ENCODE assay signal across 8 cellular contexts in the genomic region with DNA sequence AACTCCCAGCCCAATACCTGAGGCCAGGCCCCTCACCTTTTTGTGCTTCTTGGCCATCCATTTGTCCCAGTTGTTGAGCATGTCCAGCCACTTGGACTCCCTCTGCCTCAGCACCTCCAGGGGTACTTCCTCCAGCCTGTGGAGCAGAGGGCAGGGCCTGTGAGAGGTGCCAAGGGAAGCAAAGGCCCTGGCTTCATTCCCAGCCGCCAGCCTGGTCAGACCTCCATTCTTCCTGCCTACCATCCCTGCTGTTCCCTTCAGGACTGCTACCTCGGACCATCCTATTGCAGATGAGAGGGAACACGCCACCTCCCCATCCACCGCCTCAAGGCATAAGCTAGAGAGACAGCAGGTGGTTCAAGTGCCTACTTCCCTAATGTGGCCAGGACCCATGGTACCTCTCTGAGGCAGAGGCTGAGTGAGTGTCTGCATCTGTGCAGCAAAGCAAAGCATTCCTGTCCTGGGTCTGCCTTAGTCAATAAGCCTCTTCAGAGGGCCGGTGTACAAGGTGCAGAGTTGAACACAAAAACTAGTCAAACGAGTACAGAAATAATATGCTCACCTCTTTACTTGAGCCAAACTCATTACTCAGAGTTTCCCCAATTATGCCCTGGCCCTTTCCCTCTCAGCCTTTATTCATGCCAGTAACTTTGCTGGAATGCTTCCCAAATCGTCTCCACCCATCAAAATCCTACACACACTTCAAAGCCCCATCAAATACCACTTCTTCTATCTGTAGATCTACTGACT. TPM values are rescaled to one million over a fixed set of nuclear protein-coding genes. Genes with fewer than 3 reads are reported as not detected.
DNase-seq lines count a peak whose midpoint lies in the region; ATAC-seq, FAIRE-seq and TF ChIP-seq lines count a peak whose summit lies in the region.
"Had no signal": no experiment of that assay in that cellular context is flagged by ENCODE, and none has a peak within 500 bp of the region (broad histone marks: within the 10 kb centered on the region; RNA-seq: fewer than 3 reads in every experiment).

No MANE protein-coding gene starts in this region.

- no peaks in the 10 kb centered on the region for H3K27me3 Mint-ChIP-seq in stimulated activated naive B cell treated with anti-CD40 and anti-IgM and Interleukin-4, amounts not matched to agents 10 μg/mL and 1 μg/mL and 100 μg/mL, for 72 hours

- H3K36me3 Mint-ChIP-seq in stimulated activated naive B cell treated with anti-CD40 and anti-IgM and Interleukin-4, amounts not matched to agents 10 μg/mL and 1 μg/mL and 100 μg/mL, for 72 hours, result peaks cover 18 to 42% of the 10 kb centered on the region in 2 donors

- peak; percentile 70 to 78 for ATAC-seq in stimulated activated naive B cell treated with anti-CD40 and anti-IgM and Interleukin-4, amounts not matched to agents 10 μg/mL and 1 μg/mL and 100 μg/mL, for 72 hours (replicated peaks)
- ATAC-seq in GM19463 (IDR thresholded peaks at IDR 0.05; ENCODE audit: unreplicated experiment) (no peak), HG03520 (IDR thresholded peaks at IDR 0.05; ENCODE audit: unreplicated experiment) (no peak)

- TF ChIP-seq CTCF in fibroblast of the aortic adventitia (IDR thresholded peaks at IDR 0.05; ENCODE audit: insufficient read depth, low read length), result no peak

- peak overlapping the region; percentile 95 for H3K27ac Mint-ChIP-seq in stimulated activated naive B cell treated with anti-CD40 and anti-IgM and Interleukin-4, amounts not matched to agents 10 μg/mL and 1 μg/mL and 100 μg/mL, for 72 hours

- H3K4me3 Mint-ChIP-seq in stimulated activated naive B cell treated with anti-CD40 and anti-IgM and Interleukin-4, amounts not matched to agents 10 μg/mL and 1 μg/mL and 100 μg/mL, for 72 hours, result peak overlapping the region; percentile 58 to 75

- H3K4me1 Mint-ChIP-seq in stimulated activated naive B cell treated with anti-CD40 and anti-IgM and Interleukin-4, amounts not matched to agents 10 μg/mL and 1 μg/mL and 100 μg/mL, for 72 hours, result peaks cover 78 to 93% of the 10 kb centered on the region in 2 donors

- DNase-seq in GM19239 (ENCODE audit: insufficient read length, low spot score), result no peak
- peak; percentile 14 for DNase-seq in SW480 (ENCODE audit: low spot score)
- peak; percentile 72 for DNase-seq in fibroblast of the aortic adventitia (ENCODE audit: low read depth)
- no peak for DNase-seq in stimulated activated naive B cell treated with anti-CD40 and anti-IgM and Interleukin-4, amounts not matched to agents 10 μg/mL and 1 μg/mL and 100 μg/mL, for 72 hours
- no peak for DNase-seq in ureter (ENCODE audit: low spot score)

- H3K4me3 ChIP-seq in fibroblast of the aortic adventitia (ENCODE audit: low read depth, low read length), result no peak overlapping the region

- no peaks in the 10 kb centered on the region for H3K9me3 Mint-ChIP-seq in stimulated activated naive B cell treated with anti-CD40 and anti-IgM and Interleukin-4, amounts not matched to agents 10 μg/mL and 1 μg/mL and 100 μg/mL, for 72 hours

- FAIRE-seq in GM19239 (lab: Jason Lieb, UNC), result peak; percentile 35

RNA-seq across cellular contexts. Expression of a gene that starts 15.4 kb away (rescaled TPM):
- total RNA-seq in fibroblast of the aortic adventitia (ENCODE audit: low replicate concordance), result 0.16 and 4.9 TPM in 2 replicates
- total RNA-seq in ureter, result 17.5 TPM

RNA-seq across cellular contexts. Expression of a gene that starts 22.1 kb away (rescaled TPM):
- total RNA-seq in fibroblast of the aortic adventitia (ENCODE audit: low replicate concordance) (12.9 and 24.1 TPM in 2 replicates), ureter (40.0 TPM)

RNA-seq across cellular contexts. Expression of a gene that starts 38.0 kb away (rescaled TPM):
- not detected in 2 replicates for total RNA-seq in fibroblast of the aortic adventitia (ENCODE audit: low replicate concordance)
- total RNA-seq in ureter, result 0.36 TPM
- total RNA-seq: lung microvascular endothelial cell had no signal

RNA-seq across cellular contexts. Expression of a gene that starts 52.0 kb away (rescaled TPM):
- total RNA-seq in fibroblast of the aortic adventitia (ENCODE audit: low replicate concordance) (40.8 and 43.7 TPM in 2 replicates), ureter (193 TPM)

RNA-seq across cellular contexts. Expression of a gene that starts 52.1 kb away (rescaled TPM):
- 1.2 and 2.6 TPM in 2 replicates for total RNA-seq in fibroblast of the aortic adventitia (ENCODE audit: low replicate concordance)
- 3.3 TPM for total RNA-seq in ureter

Comparison
In these comparisons a context has a peak if more than half of its experiments do, and no peak if none do; other contexts are left out.
1. DNase-seq: peak in SW480 (single experiment) and fibroblast of the aortic adventitia (single experiment); none in GM19239 (single experiment), stimulated activated naive B cell treated with anti-CD40 and anti-IgM and Interleukin-4, amounts not matched to agents 10 μg/mL and 1 μg/mL and 100 μg/mL, for 72 hours (single experiment) and ureter (single experiment).
2. ATAC-seq: peak in stimulated activated naive B cell treated with anti-CD40 and anti-IgM and Interleukin-4, amounts not matched to agents 10 μg/mL and 1 μg/mL and 100 μg/mL, for 72 hours (2 of 2); none in GM19463 (single experiment) and HG03520 (single experiment).